ENCODE assay signal across 23 cellular contexts in the genomic region with DNA sequence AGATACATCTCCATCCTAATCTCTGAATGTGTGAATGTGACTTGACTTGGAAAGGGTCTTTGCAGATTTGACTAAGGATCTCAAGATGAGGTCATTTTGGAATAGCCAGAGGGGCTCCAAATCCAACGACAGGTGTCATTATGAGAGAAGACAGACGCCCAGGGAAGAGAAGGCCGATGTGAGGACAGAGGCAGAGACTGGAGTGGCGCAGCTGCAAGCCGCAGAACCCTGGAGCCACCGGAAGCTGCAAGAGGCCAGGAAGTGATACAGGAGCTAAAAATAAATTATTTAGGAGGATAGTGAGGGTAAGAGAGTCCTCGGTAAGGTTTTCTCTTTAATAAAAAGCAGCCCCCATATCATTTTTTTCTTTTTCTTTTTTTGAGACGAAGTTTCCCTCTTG. TPM values are rescaled to one million over a fixed set of nuclear protein-coding genes. Genes with fewer than 3 reads are reported as not detected.
DNase-seq lines count a peak whose midpoint lies in the region; ATAC-seq and TF ChIP-seq lines count a peak whose summit lies in the region.
"Had no signal": no experiment of that assay in that cellular context is flagged by ENCODE, and none has a peak within 500 bp of the region (broad histone marks: within the 10 kb centered on the region; RNA-seq: fewer than 3 reads in every experiment).

No MANE protein-coding gene starts in this region.

- intact Hi-C loops in gastrocnemius medialis (cut with DNase I; ENCODE audit: low total_unique reads) (no loop called here), breast epithelium (cut with DNase I; ENCODE audit: low total_unique reads) (no loop called here)

- in situ Hi-C loops in KBM-7 (cut with MboI; ENCODE audit: low pct_unique_long_range_greater_than_20kb, low sequenced_read_pairs), result no loop called here
- in situ Hi-C loops in gastrocnemius medialis (cut with MboI; ENCODE audit: low sequenced_read_pairs in 4 of 4), result loop anchor here in 1 of 4 donors (25.0 kb wide), 1 partner anchor 522 kb away; no protein-coding TSS in a partner anchor

- POLR2A ChIA-PET in activated naive CD8-positive, alpha-beta T cell treated with anti-CD3 and anti-CD28 coated beads, Interleukin-2, amount 10 ng/mL, durations not matched to agents 7 days and 5 days (lab: Charles Lee), result interaction anchor here (0.6 kb wide), 1 partner anchor 830 kb away, joined by 3 read pairs; no protein-coding TSS in a partner anchor
- POLR2A ChIA-PET in naive thymus-derived CD8-positive, alpha-beta T cell (lab: Charles Lee), result no interaction called here
- POLR2A ChIA-PET in T-cell (lab: Charles Lee), result no interaction called here

- peaks cover 6% of the 10 kb centered on the region for H3K27me3 Mint-ChIP-seq in activated naive CD8-positive, alpha-beta T cell treated with anti-CD3 and anti-CD28 coated beads, Interleukin-2, amount 10 ng/mL, durations not matched to agents 7 days and 5 days
- peaks cover 8% of the 10 kb centered on the region for H3K27me3 Mint-ChIP-seq in activated naive CD8-positive, alpha-beta T cell treated with anti-CD3 and anti-CD28 coated beads for 36 hours
- peaks cover 0 to 18% (median 8%) of the 10 kb centered on the region in 5 donors for H3K27me3 Mint-ChIP-seq in naive thymus-derived CD8-positive, alpha-beta T cell
- peaks cover 5 to 9% of the 10 kb centered on the region in 2 donors for H3K27me3 Mint-ChIP-seq in T-cell

- H3K9me3 ChIP-seq in gastrocnemius medialis, result peaks cover 0 to under 1% (median 0%) of the 10 kb centered on the region in 3 donors
- H3K9me3 ChIP-seq in breast epithelium, result no peaks in the 10 kb centered on the region
- H3K9me3 ChIP-seq: Caco-2, SK-N-SH had no signal

- TF ChIP-seq POLR2A in gastrocnemius medialis (IDR thresholded peaks at IDR 0.05), result no peak
- TF ChIP-seq POLR2A in breast epithelium (IDR thresholded peaks at IDR 0.05), result no peak

- ATAC-seq in activated naive CD8-positive, alpha-beta T cell treated with anti-CD3 and anti-CD28 coated beads, Interleukin-2, amount 10 ng/mL, durations not matched to agents 7 days and 5 days (ENCODE audit: low read depth), result peak; percentile 50
- ATAC-seq in gastrocnemius medialis (no peak), T-cell (replicated peaks in 1 of 4) (no peak)
- no peak for ATAC-seq in naive thymus-derived CD8-positive, alpha-beta T cell
- ATAC-seq: A549, HepG2 had no signal

- H3K27me3 ChIP-seq in gastrocnemius medialis (no peaks in the 10 kb centered on the region), breast epithelium (no peaks in the 10 kb centered on the region)

- peaks cover under 1% of the 10 kb centered on the region for H3K9me3 Mint-ChIP-seq in activated naive CD8-positive, alpha-beta T cell treated with anti-CD3 and anti-CD28 coated beads, Interleukin-2, amount 10 ng/mL, durations not matched to agents 7 days and 5 days
- peaks cover 4% of the 10 kb centered on the region for H3K9me3 Mint-ChIP-seq in activated naive CD8-positive, alpha-beta T cell treated with anti-CD3 and anti-CD28 coated beads for 36 hours
- H3K9me3 Mint-ChIP-seq in naive thymus-derived CD8-positive, alpha-beta T cell, result peaks cover 0 to 5% (median 0%) of the 10 kb centered on the region in 9 donors
- H3K9me3 Mint-ChIP-seq in T-cell, result peaks cover 0 to under 1% (median 0%) of the 10 kb centered on the region in 3 donors

- no peak overlapping the region for H3K27ac Mint-ChIP-seq in activated naive CD8-positive, alpha-beta T cell treated with anti-CD3 and anti-CD28 coated beads, Interleukin-2, amount 10 ng/mL, durations not matched to agents 7 days and 5 days
- H3K27ac Mint-ChIP-seq in activated naive CD8-positive, alpha-beta T cell treated with anti-CD3 and anti-CD28 coated beads for 36 hours, result no peak overlapping the region
- H3K27ac Mint-ChIP-seq in naive thymus-derived CD8-positive, alpha-beta T cell, result no peak overlapping the region
- H3K27ac Mint-ChIP-seq in T-cell, result no peak overlapping the region
- H3K27ac Mint-ChIP-seq: HFFc6 had no signal

- TF ChIP-seq CTCF in gastrocnemius medialis (IDR thresholded peaks at IDR 0.05 in 4 of 5, conservative IDR thresholded peaks at IDR 0.05 in 1 of 5), result no peak
- no peak for TF ChIP-seq CTCF in breast epithelium (IDR thresholded peaks at IDR 0.05)

- H3K36me3 ChIP-seq in gastrocnemius medialis, result no peaks in the 10 kb centered on the region
- no peaks in the 10 kb centered on the region for H3K36me3 ChIP-seq in breast epithelium

- peaks cover 0 to 4% of the 10 kb centered on the region in 2 donors for H3K4me1 ChIP-seq in gastrocnemius medialis
- H3K4me1 ChIP-seq in breast epithelium, result no peaks in the 10 kb centered on the region

- H3K4me1 Mint-ChIP-seq in activated naive CD8-positive, alpha-beta T cell treated with anti-CD3 and anti-CD28 coated beads, Interleukin-2, amount 10 ng/mL, durations not matched to agents 7 days and 5 days, result peaks cover 10% of the 10 kb centered on the region
- H3K4me1 Mint-ChIP-seq in activated naive CD8-positive, alpha-beta T cell treated with anti-CD3 and anti-CD28 coated beads for 36 hours, result peaks cover 6% of the 10 kb centered on the region
- peaks cover 6 to 13% (median 8%) of the 10 kb centered on the region in 4 donors for H3K4me1 Mint-ChIP-seq in naive thymus-derived CD8-positive, alpha-beta T cell
- peaks cover 4 to 11% (median 7%) of the 10 kb centered on the region in 3 donors for H3K4me1 Mint-ChIP-seq in T-cell

- no peaks in the 10 kb centered on the region for H3K36me3 Mint-ChIP-seq in activated naive CD8-positive, alpha-beta T cell treated with anti-CD3 and anti-CD28 coated beads, Interleukin-2, amount 10 ng/mL, durations not matched to agents 7 days and 5 days
- no peaks in the 10 kb centered on the region for H3K36me3 Mint-ChIP-seq in activated naive CD8-positive, alpha-beta T cell treated with anti-CD3 and anti-CD28 coated beads for 36 hours
- peaks cover 0 to 2% (median 0%) of the 10 kb centered on the region in 3 donors for H3K36me3 Mint-ChIP-seq in naive thymus-derived CD8-positive, alpha-beta T cell
- no peaks in the 10 kb centered on the region for H3K36me3 Mint-ChIP-seq in T-cell

- H3K27ac ChIP-seq in gastrocnemius medialis, result peak overlapping the region; percentile 33 to 81 (median 78)
- no peak overlapping the region for H3K27ac ChIP-seq in breast epithelium
- H3K27ac ChIP-seq: A549, C4-2B, PC-9 had no signal

- peak overlapping the region; percentile 22 for H3K4me3 Mint-ChIP-seq in activated naive CD8-positive, alpha-beta T cell treated with anti-CD3 and anti-CD28 coated beads, Interleukin-2, amount 10 ng/mL, durations not matched to agents 7 days and 5 days
- no peak overlapping the region for H3K4me3 Mint-ChIP-seq in activated naive CD8-positive, alpha-beta T cell treated with anti-CD3 and anti-CD28 coated beads for 36 hours
- peak overlapping the region in 1 of 10 donors; percentile 19 for H3K4me3 Mint-ChIP-seq in naive thymus-derived CD8-positive, alpha-beta T cell
- H3K4me3 Mint-ChIP-seq in T-cell, result no peak overlapping the region
- H3K4me3 Mint-ChIP-seq: HFFc6 had no signal

- CTCF ChIA-PET in T-cell (lab: Charles Lee), result interaction anchor here in 1 of 2 donors (0.6 to 0.7 kb wide), 2 partner anchors 223 to 288 kb away, joined by 5 to 9 read pairs; no protein-coding TSS in a partner anchor

- H3K4me3 ChIP-seq in gastrocnemius medialis (no peak overlapping the region), breast epithelium (no peak overlapping the region)
- H3K4me3 ChIP-seq: A549, PC-9 had no signal

- no peak for DNase-seq in activated naive CD8-positive, alpha-beta T cell treated with anti-CD3 and anti-CD28 coated beads, Interleukin-2, amount 10 ng/mL, durations not matched to agents 7 days and 5 days
- DNase-seq in activated naive CD8-positive, alpha-beta T cell treated with anti-CD3 and anti-CD28 coated beads for 36 hours, result no peak
- DNase-seq in KBM-7, result peak; percentile 38
- peak; percentile 29 for DNase-seq in RPMI8226
- no peak for DNase-seq in gastrocnemius medialis
- DNase-seq in naive thymus-derived CD8-positive, alpha-beta T cell, result no peak
- DNase-seq in breast epithelium (ENCODE audit: low spot score in 2 of 2), result no peak
- no peak for DNase-seq in T-cell
- DNase-seq: Caco-2, DMS153, HFFc6, MM.1S, NCI-H1417 treated with DMSO at 0.1 percent for 48 hours, NCI-H2029, NCI-H2171, NCI-H446, NCI-H69, PC-9, Right ventricle myocardium superior, SK-N-SH had no signal

RNA-seq across cellular contexts. Expression of a gene that starts 9.7 kb away (rescaled TPM):
- not detected for total RNA-seq in activated naive CD8-positive, alpha-beta T cell treated with anti-CD3 and anti-CD28 coated beads, Interleukin-2, amount 10 ng/mL, durations not matched to agents 7 days and 5 days
- not detected for total RNA-seq in activated naive CD8-positive, alpha-beta T cell treated with anti-CD3 and anti-CD28 coated beads for 36 hours
- total RNA-seq in gastrocnemius medialis (not detected), breast epithelium (not detected), T-cell (not detected)
- total RNA-seq in naive thymus-derived CD8-positive, alpha-beta T cell, result not detected
- polyA plus RNA-seq in naive thymus-derived CD8-positive, alpha-beta T cell, result not detected
- total RNA-seq: Caco-2, HepG2, HFFc6, PC-9, Right ventricle myocardium superior had no signal
- polyA plus RNA-seq: A549, HepG2 had no signal

RNA-seq across cellular contexts. Expression of a gene that starts 16.1 kb away (rescaled TPM):
- 100 to 1,000 TPM; 105 to 109 TPM for total RNA-seq in activated naive CD8-positive, alpha-beta T cell treated with anti-CD3 and anti-CD28 coated beads, Interleukin-2, amount 10 ng/mL, durations not matched to agents 7 days and 5 days
- 100 to 1,000 TPM; 163 to 167 TPM for total RNA-seq in activated naive CD8-positive, alpha-beta T cell treated with anti-CD3 and anti-CD28 coated beads for 36 hours
- total RNA-seq in gastrocnemius medialis (100 to 1,000 TPM in 1 of 4 donors, 10 to 100 TPM in 3; 28.5 to 108 (median 67.0) TPM), breast epithelium (100 to 1,000 TPM; 109 to 151 (median 117) TPM), T-cell (100 to 1,000 TPM in 1 of 5 donors, 10 to 100 TPM in 4; 56.4 to 107 (median 90.8) TPM)
- total RNA-seq in naive thymus-derived CD8-positive, alpha-beta T cell, result 10 to 100 TPM; 86.4 to 91.0 TPM
- polyA plus RNA-seq in naive thymus-derived CD8-positive, alpha-beta T cell, result 10 to 100 TPM; 17.7 to 31.0 (median 20.4) TPM

Comparison
In these comparisons a context has a peak if more than half of its experiments do, and no peak if none do; other contexts are left out.
1. DNase-seq: peak in KBM-7 (single experiment) and RPMI8226 (single experiment); none in activated naive CD8-positive, alpha-beta T cell treated with anti-CD3 and anti-CD28 coated beads, Interleukin-2, amount 10 ng/mL, durations not matched to agents 7 days and 5 days (single experiment), activated naive CD8-positive, alpha-beta T cell treated with anti-CD3 and anti-CD28 coated beads for 36 hours (single experiment), gastrocnemius medialis (0 of 2), naive thymus-derived CD8-positive, alpha-beta T cell (0 of 10), breast epithelium (0 of 2) and T-cell (0 of 34).
2. H3K27ac ChIP-seq: peak in gastrocnemius medialis (4 of 4); none in breast epithelium (0 of 2).